In the genomic region with DNA sequence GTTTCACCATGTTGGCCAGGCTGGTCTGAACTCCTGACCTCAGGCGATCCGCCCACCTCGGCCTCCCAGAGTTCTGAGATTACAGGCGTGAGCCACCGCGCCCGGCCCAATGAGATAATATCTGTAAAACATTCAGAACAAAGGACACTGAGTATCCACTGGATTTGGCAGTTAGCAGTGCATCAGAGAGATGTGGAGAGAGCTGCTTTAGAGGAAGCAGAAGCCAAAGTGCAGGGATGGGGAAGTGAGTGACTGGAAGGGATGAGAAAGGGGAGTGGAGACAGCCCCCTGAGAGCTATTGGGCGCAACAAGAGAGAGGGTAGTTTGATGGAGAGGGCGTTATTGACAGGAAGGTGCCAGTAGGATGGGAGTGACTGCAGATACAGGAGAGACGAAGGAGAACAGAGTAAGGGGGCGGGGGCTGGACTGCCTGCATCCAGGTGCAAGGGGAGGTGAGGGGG, we compare ENCODE assay signal across 8 cellular contexts.
A peak's percentile ranks its signal among the peaks of the same experiment; 100 is the strongest.
DNase-seq lines count a peak whose midpoint lies in the region; ATAC-seq and TF ChIP-seq lines count a peak whose summit lies in the region.

No MANE protein-coding gene starts in this region.

- peaks cover 16% of the 10 kb centered on the region for H3K4me1 Mint-ChIP-seq in activated CD8-positive, alpha-beta T cell treated with anti-CD3 and anti-CD28 coated beads for 36 hours (ENCODE audit: low read depth)
- peaks cover 9 to 22% (median 18%) of the 10 kb centered on the region in 4 donors for H3K4me1 Mint-ChIP-seq in naive thymus-derived CD8-positive, alpha-beta T cell

- H2AFZ ChIP-seq in GM23248 = no peak overlapping the region

- in situ Hi-C loops in GM23248 (cut with MboI) = no loop called here

- no peaks in the 10 kb centered on the region for H3K9me2 ChIP-seq in GM23248 (ENCODE audit: insufficient read depth)

- intact Hi-C loops in activated CD8-positive, alpha-beta T cell treated with anti-CD3 and anti-CD28 coated beads for 36 hours (cut with micrococcal nuclease) = no loop called here

- no peaks in the 10 kb centered on the region for H3K9me3 Mint-ChIP-seq in activated CD8-positive, alpha-beta T cell treated with anti-CD3 and anti-CD28 coated beads for 36 hours
- peaks cover 0 to 8% (median 2%) of the 10 kb centered on the region in 9 donors for H3K9me3 Mint-ChIP-seq in naive thymus-derived CD8-positive, alpha-beta T cell

- H3K4me3 Mint-ChIP-seq in activated CD8-positive, alpha-beta T cell treated with anti-CD3 and anti-CD28 coated beads for 36 hours = peak overlapping the region; percentile 23
- peak overlapping the region; percentile 65 to 93 (median 82) for H3K4me3 Mint-ChIP-seq in naive thymus-derived CD8-positive, alpha-beta T cell

- DNase-seq in GM23248 (peak; percentile 5), NCI-H1694 (lab: John Stamatoyannopoulos, UW) (peak; percentile 43), AG08396 (ENCODE audit: low spot score) (no peak), GM19238 (ENCODE audit: insufficient read length, low spot score) (no peak)
- peak; percentile 17 for DNase-seq in activated CD8-positive, alpha-beta T cell treated with anti-CD3 and anti-CD28 coated beads for 36 hours
- DNase-seq in naive thymus-derived CD8-positive, alpha-beta T cell = peak in 2 of 10 donors; percentile 3 to 12

- POLR2A ChIA-PET in activated CD8-positive, alpha-beta T cell treated with anti-CD3 and anti-CD28 coated beads for 36 hours (lab: Charles Lee) = no interaction called here
- POLR2A ChIA-PET in naive thymus-derived CD8-positive, alpha-beta T cell (lab: Charles Lee) = interaction anchor here (0.7 kb wide), 1 partner anchor 24 kb away, joined by 3 read pairs; no protein-coding TSS in a partner anchor

- no peak for TF ChIP-seq CTCF in activated CD8-positive, alpha-beta T cell treated with anti-CD3 and anti-CD28 coated beads for 36 hours (IDR thresholded peaks at IDR 0.05)

- no peaks in the 10 kb centered on the region for H3K9me3 ChIP-seq in GM23248 (ENCODE audit: low read depth)

- H3K36me3 ChIP-seq in GM23248 (ENCODE audit: low read depth) = no peaks in the 10 kb centered on the region

- no peaks in the 10 kb centered on the region for H3K36me3 Mint-ChIP-seq in activated CD8-positive, alpha-beta T cell treated with anti-CD3 and anti-CD28 coated beads for 36 hours (ENCODE audit: low read depth)
- peaks cover 0 to 7% (median 0%) of the 10 kb centered on the region in 3 donors for H3K36me3 Mint-ChIP-seq in naive thymus-derived CD8-positive, alpha-beta T cell

- H3K27ac Mint-ChIP-seq in activated CD8-positive, alpha-beta T cell treated with anti-CD3 and anti-CD28 coated beads for 36 hours = no peak overlapping the region
- peak overlapping the region in 6 of 10 donors; percentile 18 to 94 (median 46) for H3K27ac Mint-ChIP-seq in naive thymus-derived CD8-positive, alpha-beta T cell

- no peaks in the 10 kb centered on the region for H3F3A ChIP-seq in GM23248 (ENCODE audit: insufficient read depth)

- no peak overlapping the region for H3K4me3 ChIP-seq in GM23248

- no peak overlapping the region for H3K9ac ChIP-seq in GM23248

- no peaks in the 10 kb centered on the region for H3K79me2 ChIP-seq in GM23248 (ENCODE audit: insufficient read depth)

- no peaks in the 10 kb centered on the region for H4K20me1 ChIP-seq in GM23248 (ENCODE audit: insufficient read depth)

- CTCF ChIA-PET in activated CD8-positive, alpha-beta T cell treated with anti-CD3 and anti-CD28 coated beads for 36 hours (lab: Charles Lee) = interaction anchor here (1.4 kb wide), 1 partner anchor 37 kb away, joined by 3 read pairs; no protein-coding TSS in a partner anchor

- H3K4me2 ChIP-seq in GM23248 (ENCODE audit: unreplicated experiment) = no peak overlapping the region

- no peaks in the 10 kb centered on the region for H3K27me3 Mint-ChIP-seq in activated CD8-positive, alpha-beta T cell treated with anti-CD3 and anti-CD28 coated beads for 36 hours
- peaks cover 0 to 12% (median 1%) of the 10 kb centered on the region in 5 donors for H3K27me3 Mint-ChIP-seq in naive thymus-derived CD8-positive, alpha-beta T cell

- peaks cover 22% of the 10 kb centered on the region; the same call in 1 of the 2 replicates for H3K27me3 ChIP-seq in GM23248 (replicated peaks; ENCODE audit: insufficient read depth)

- 15 to 26% methylated on average over 9 to 11 of the region's 11 CpGs for WGBS in GM23248 (ENCODE audit: low coverage in 1 of 2, low lambda C conversion rate in 2 of 2, missing lambda C conversion rate in 2 of 2), 2 experiments

- no peak for ATAC-seq in activated CD8-positive, alpha-beta T cell treated with anti-CD3 and anti-CD28 coated beads for 36 hours
- ATAC-seq in naive thymus-derived CD8-positive, alpha-beta T cell = peak; percentile 5 to 16
- ATAC-seq in HG03095 (IDR thresholded peaks at IDR 0.05; ENCODE audit: unreplicated experiment) (no peak), GM18868 (IDR thresholded peaks at IDR 0.05; ENCODE audit: unreplicated experiment) (no peak)

- no peak overlapping the region for H3K27ac ChIP-seq in GM23248

- H3K4me1 ChIP-seq in GM23248 (ENCODE audit: insufficient read depth) = peaks cover 8% of the 10 kb centered on the region; the same call in 1 of the 2 replicates

Comparison
In these comparisons a context has a peak if more than half of its experiments do, and no peak if none do; other contexts are left out.
1. DNase-seq: peak in GM23248 (single experiment), NCI-H1694 (single experiment) and activated CD8-positive, alpha-beta T cell treated with anti-CD3 and anti-CD28 coated beads for 36 hours (single experiment); none in AG08396 (single experiment) and GM19238 (single experiment).
2. ATAC-seq: peak in naive thymus-derived CD8-positive, alpha-beta T cell (2 of 2); none in activated CD8-positive, alpha-beta T cell treated with anti-CD3 and anti-CD28 coated beads for 36 hours (single experiment), HG03095 (single experiment) and GM18868 (single experiment).